In the genomic region with DNA sequence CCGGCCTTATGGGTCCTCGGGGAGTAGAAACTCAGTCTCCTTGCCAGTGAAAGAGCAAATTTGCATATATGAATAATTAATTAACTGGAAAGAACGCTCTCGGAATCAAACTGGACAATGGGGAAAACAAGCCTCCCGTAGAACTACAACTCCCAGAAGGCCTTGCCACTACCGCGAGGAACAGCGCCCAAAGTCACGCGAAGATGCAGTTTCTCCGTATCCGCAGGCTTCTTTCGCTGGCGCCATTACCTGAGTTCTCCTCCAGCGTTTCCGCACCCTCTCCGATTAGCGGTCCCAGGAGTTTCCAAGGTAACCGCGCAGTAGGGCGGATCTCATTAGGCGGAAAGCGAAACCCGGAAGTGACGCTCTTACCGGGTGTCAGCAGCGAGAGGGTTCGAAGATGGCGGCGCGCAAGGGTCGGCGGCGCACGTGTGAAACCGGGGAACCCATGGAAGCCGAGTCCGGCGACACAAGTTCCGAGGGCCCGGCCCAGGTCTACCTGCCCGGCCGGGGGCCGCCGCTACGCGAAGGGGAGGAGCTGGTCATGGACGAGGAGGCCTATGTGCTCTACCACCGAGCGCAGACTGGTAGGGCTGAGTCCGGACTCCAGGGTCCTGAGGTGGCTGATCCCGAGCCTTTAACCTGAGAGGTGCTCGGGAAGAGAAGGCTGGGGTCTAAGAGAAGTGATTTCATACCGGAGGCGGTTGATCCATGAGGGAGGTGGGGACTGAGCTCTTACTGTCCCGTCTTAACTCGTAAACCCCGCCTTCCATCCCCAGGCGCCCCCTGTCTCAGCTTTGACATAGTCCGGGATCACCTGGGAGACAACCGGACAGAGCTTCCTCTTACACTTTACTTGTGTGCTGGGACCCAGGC, we compare ENCODE assay signal across 8 cellular contexts. TPM values are rescaled to one million over a fixed set of nuclear protein-coding genes. Genes with fewer than 3 reads are reported as not detected.
DNase-seq lines count a peak whose midpoint lies in the region; ATAC-seq, FAIRE-seq and TF ChIP-seq lines count a peak whose summit lies in the region.

GRWD1 (plus strand) TSS at position 378 of the 876 bp plus-strand sequence; CDS start at position 401, 23 bp downstream.

- H3K4me3 ChIP-seq in upper lobe of right lung: peak within 1 kb of the TSS; percentile 100

- TF ChIP-seq POLR2A in GM12891 (IDR thresholded peaks at IDR 0.05; ENCODE audit: low read depth, low read length): peak; percentile 87

- no peaks in the 10 kb centered on the region for H3K9me3 ChIP-seq in upper lobe of right lung

- peaks cover 13% of the 10 kb centered on the region for H3K4me1 ChIP-seq in upper lobe of right lung

- intact Hi-C loops in T-helper 1 cell treated with Interleukin-12 subunit alpha and Interleukin-12 subunit beta and Interleukin-4 antibody, amounts not matched to agents 30 ng/mL and 1 ng/mL, for 36 hours (cut with micrococcal nuclease): loop anchor here (1.0 to 2.0 kb wide), 12 partner anchors 23 to 173 kb away; partner anchors contain the start of genes CYTH2, KDELR1, RPL18 and SPHK2
- intact Hi-C loops in left cardiac atrium (cut with DNase I): no loop called here
- intact Hi-C loops in posterior vena cava (cut with DNase I): no loop called here
- intact Hi-C loops in upper lobe of right lung (cut with DNase I): no loop called here

- peaks cover 42% of the 10 kb centered on the region for H3K36me3 ChIP-seq in upper lobe of right lung

- peak within 1 kb of the TSS; percentile 88 for H3K27ac ChIP-seq in upper lobe of right lung

- ATAC-seq in HG02870 (IDR thresholded peaks at IDR 0.05; ENCODE audit: unreplicated experiment) (peak; percentile 87), left cardiac atrium (peak; percentile 90 to 94), upper lobe of right lung (peak; percentile 94)

- DNase-seq in GM12891 (ENCODE audit: insufficient read length, low spot score) (peak; percentile 95), NCI-H146 treated with DMSO at 0.1 percent for 48 hours (lab: John Stamatoyannopoulos, UW; ENCODE audit: unreplicated experiment) (peak; percentile 98), amniotic epithelial cell (ENCODE audit: low read depth) (peak; percentile 96), left cardiac atrium (peak; percentile 95), posterior vena cava (ENCODE audit: low spot score) (peak; percentile 96), upper lobe of right lung (peak; percentile 92)

- peak; percentile 100 for FAIRE-seq in GM12891 (lab: Jason Lieb, UNC)

- H3K27me3 ChIP-seq in upper lobe of right lung: peaks cover 23% of the 10 kb centered on the region

- TF ChIP-seq CTCF in upper lobe of right lung (IDR thresholded peaks at IDR 0.05): no peak

TF ChIP-seq in GM12891, 5 proteins besides CTCF, POLR2A, EP300 and RAD21:
- no peak for TF ChIP-seq PAX5 (IDR thresholded peaks at IDR 0.05; ENCODE audit: insufficient read depth, low read length, severe bottlenecking)
- peak; percentile 90 for TF ChIP-seq POLR2AphosphoS5 (IDR thresholded peaks at IDR 0.05; ENCODE audit: low read depth, low read length)
- peak; percentile 74 for TF ChIP-seq POU2F2 (IDR thresholded peaks at IDR 0.05; ENCODE audit: low read depth, low read length)
- peak; percentile 39; the same call in 1 of the 2 replicates for TF ChIP-seq SPI1 (IDR thresholded peaks at IDR 0.05; ENCODE audit: low read depth, low read length)
- peak; percentile 74 for TF ChIP-seq TAF1 (IDR thresholded peaks at IDR 0.05; ENCODE audit: low read depth, low read length)

RNA-seq across cellular contexts. Expression of gene GRWD1, which starts in this region (rescaled TPM):
- polyA plus RNA-seq in GM12891 (2012; ENCODE audit: low read depth, missing spikeins): 20.6 TPM
- 45.8 and 52.1 TPM in 2 replicates for total RNA-seq in T-helper 1 cell treated with Interleukin-12 subunit alpha and Interleukin-12 subunit beta and Interleukin-4 antibody, amounts not matched to agents 30 ng/mL and 1 ng/mL, for 36 hours
- 10 to 100 TPM; 18.1 to 24.9 TPM for total RNA-seq in left cardiac atrium
- total RNA-seq in posterior vena cava: 10 to 100 TPM; 21.1 to 24.2 TPM
- total RNA-seq in upper lobe of right lung: 27.1 TPM

Comparison
In these comparisons a context has a peak if more than half of its experiments do, and no peak if none do; other contexts are left out.
1. Peak in every context shown above with its lines: DNase-seq, ATAC-seq, H3K4me3 ChIP-seq and H3K27ac ChIP-seq.